8 cellular contexts compared by ENCODE assay signal in the genomic region with DNA sequence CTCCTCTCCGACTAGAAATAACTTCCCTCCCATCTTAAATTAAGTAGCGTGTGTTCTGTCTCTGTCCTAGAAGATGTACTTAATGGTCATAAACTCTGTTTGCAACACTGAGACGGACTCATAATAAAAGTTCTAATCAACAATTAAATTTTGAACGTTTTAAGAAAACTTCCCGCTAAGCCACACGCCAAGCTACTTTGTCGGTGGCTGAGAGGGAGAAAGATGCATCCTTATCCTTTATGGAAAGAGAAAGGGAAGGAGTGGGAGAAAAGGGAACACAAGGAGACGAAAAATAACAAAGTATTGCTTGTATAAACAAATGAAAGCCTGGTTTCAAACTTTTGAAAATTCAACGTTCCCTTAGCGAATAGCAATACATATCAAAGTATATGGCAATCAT. TPM values are rescaled to one million over a fixed set of nuclear protein-coding genes. Genes with fewer than 3 reads are reported as not detected.
A peak's percentile ranks its signal among the peaks of the same experiment; 100 is the strongest.
DNase-seq lines count a peak whose midpoint lies in the region; FAIRE-seq and TF ChIP-seq lines count a peak whose summit lies in the region.

No MANE protein-coding gene starts in this region.

- no peak overlapping the region for H2AFZ ChIP-seq in neural cell (ENCODE audit: low read depth, low read length)

- no peaks in the 10 kb centered on the region for H3K27me3 ChIP-seq in neural cell (ENCODE audit: insufficient read depth, low read depth, low read length)

- peaks cover 6% of the 10 kb centered on the region for H3F3A ChIP-seq in neural cell (ENCODE audit: insufficient read depth, low read length, poor library complexity, severe bottlenecking)

- no peak overlapping the region for H3K27ac ChIP-seq in neural cell (ENCODE audit: low read length)

- no peaks in the 10 kb centered on the region for H3K9me3 ChIP-seq in neural cell (ENCODE audit: low read length)

- no peaks in the 10 kb centered on the region for H3K36me3 ChIP-seq in neural cell (ENCODE audit: insufficient read depth, low read length)

- DNase-seq in DMS 273 (lab: John Stamatoyannopoulos, UW; ENCODE audit: unreplicated experiment) (peak; percentile 69), LNCaP clone FGC (ENCODE audit: low read depth) (no peak), choroid plexus epithelial cell (ENCODE audit: low read depth) (peak; percentile 39), frontal cortex (ENCODE audit: low spot score in 2 of 2) (no peak), COLO668 (lab: John Stamatoyannopoulos, UW; ENCODE audit: unreplicated experiment) (no peak), NCI-H510A treated with DMSO at 0.1 percent for 48 hours (lab: John Stamatoyannopoulos, UW) (no peak), epidermal melanocyte (ENCODE audit: insufficient read length, low spot score) (no peak)

- H4K20me1 ChIP-seq in neural cell (ENCODE audit: insufficient read depth), result no peaks in the 10 kb centered on the region

- no peaks in the 10 kb centered on the region for H3K9me2 ChIP-seq in neural cell (ENCODE audit: insufficient read depth, low read length)

- TF ChIP-seq CTCF in LNCaP clone FGC (IDR thresholded peaks at IDR 0.05; ENCODE audit: control insufficient read depth, extremely low read depth, insufficient read depth), result no peak
- no peak for TF ChIP-seq CTCF in choroid plexus epithelial cell (conservative IDR thresholded peaks at IDR 0.05; ENCODE audit: low read depth, low read length)
- TF ChIP-seq CTCF in neural cell (IDR thresholded peaks at IDR 0.05; ENCODE audit: poor library complexity, severe bottlenecking), result no peak

- FAIRE-seq in frontal cortex (lab: Jason Lieb, UNC), result no peak

- H3K4me3 ChIP-seq in LNCaP clone FGC (ENCODE audit: low read depth, low read length), result peak overlapping the region; percentile 58
- H3K4me3 ChIP-seq in choroid plexus epithelial cell (ENCODE audit: low read depth, low read length), result peak overlapping the region; percentile 80
- peak overlapping the region; percentile 80 for H3K4me3 ChIP-seq in neural cell (ENCODE audit: low read length)

- H3K4me2 ChIP-seq in neural cell (ENCODE audit: low read length), result peak overlapping the region; percentile 75

- TF ChIP-seq EP300 in neural cell (conservative IDR thresholded peaks at IDR 0.05; ENCODE audit: poor library complexity, severe bottlenecking), result no peak

- peak overlapping the region; percentile 90 for H3K9ac ChIP-seq in neural cell (ENCODE audit: low read length)

- peaks cover 4% of the 10 kb centered on the region for H3K79me2 ChIP-seq in neural cell (replicated peaks; ENCODE audit: insufficient read depth, low read length)

- TF ChIP-seq RAD21 in neural cell (conservative IDR thresholded peaks at IDR 0.05), result no peak

TF ChIP-seq in neural cell, 6 proteins besides CTCF, POLR2A, EP300 and RAD21:
- TF ChIP-seq, protein P1, sequence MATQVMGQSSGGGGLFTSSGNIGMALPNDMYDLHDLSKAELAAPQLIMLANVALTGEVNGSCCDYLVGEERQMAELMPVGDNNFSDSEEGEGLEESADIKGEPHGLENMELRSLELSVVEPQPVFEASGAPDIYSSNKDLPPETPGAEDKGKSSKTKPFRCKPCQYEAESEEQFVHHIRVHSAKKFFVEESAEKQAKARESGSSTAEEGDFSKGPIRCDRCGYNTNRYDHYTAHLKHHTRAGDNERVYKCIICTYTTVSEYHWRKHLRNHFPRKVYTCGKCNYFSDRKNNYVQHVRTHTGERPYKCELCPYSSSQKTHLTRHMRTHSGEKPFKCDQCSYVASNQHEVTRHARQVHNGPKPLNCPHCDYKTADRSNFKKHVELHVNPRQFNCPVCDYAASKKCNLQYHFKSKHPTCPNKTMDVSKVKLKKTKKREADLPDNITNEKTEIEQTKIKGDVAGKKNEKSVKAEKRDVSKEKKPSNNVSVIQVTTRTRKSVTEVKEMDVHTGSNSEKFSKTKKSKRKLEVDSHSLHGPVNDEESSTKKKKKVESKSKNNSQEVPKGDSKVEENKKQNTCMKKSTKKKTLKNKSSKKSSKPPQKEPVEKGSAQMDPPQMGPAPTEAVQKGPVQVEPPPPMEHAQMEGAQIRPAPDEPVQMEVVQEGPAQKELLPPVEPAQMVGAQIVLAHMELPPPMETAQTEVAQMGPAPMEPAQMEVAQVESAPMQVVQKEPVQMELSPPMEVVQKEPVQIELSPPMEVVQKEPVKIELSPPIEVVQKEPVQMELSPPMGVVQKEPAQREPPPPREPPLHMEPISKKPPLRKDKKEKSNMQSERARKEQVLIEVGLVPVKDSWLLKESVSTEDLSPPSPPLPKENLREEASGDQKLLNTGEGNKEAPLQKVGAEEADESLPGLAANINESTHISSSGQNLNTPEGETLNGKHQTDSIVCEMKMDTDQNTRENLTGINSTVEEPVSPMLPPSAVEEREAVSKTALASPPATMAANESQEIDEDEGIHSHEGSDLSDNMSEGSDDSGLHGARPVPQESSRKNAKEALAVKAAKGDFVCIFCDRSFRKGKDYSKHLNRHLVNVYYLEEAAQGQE (IDR thresholded peaks at IDR 0.05; ENCODE audit: borderline replicate concordance), result no peak
- TF ChIP-seq EZH2 (IDR thresholded peaks at IDR 0.05; ENCODE audit: borderline replicate concordance, insufficient read depth, low read length, poor library complexity, severe bottlenecking) (no peak), SMC3 (conservative IDR thresholded peaks at IDR 0.05; ENCODE audit: poor library complexity) (no peak), TAF1 (IDR thresholded peaks at IDR 0.05; ENCODE audit: low read depth) (no peak), MXI1 (conservative IDR thresholded peaks at IDR 0.05; ENCODE audit: poor library complexity, severe bottlenecking) (no peak), POLR2AphosphoS5 (IDR thresholded peaks at IDR 0.05) (no peak)

RNA-seq across cellular contexts. Expression of gene GNB4, which starts 0.9 kb away (rescaled TPM):
- 38.7 and 42.8 TPM in 2 replicates for polyA plus RNA-seq in neural cell
- polyA minus RNA-seq in neural cell, result 111 and 114 TPM in 2 replicates
- 163 TPM for total RNA-seq in frontal cortex

Comparison
In these comparisons a context has a peak if more than half of its experiments do, and no peak if none do; other contexts are left out.
1. DNase-seq: peak in DMS 273 (single experiment) and choroid plexus epithelial cell (single experiment); none in LNCaP clone FGC (single experiment), frontal cortex (0 of 2), COLO668 (single experiment), NCI-H510A treated with DMSO at 0.1 percent for 48 hours (single experiment) and epidermal melanocyte (single experiment).
2. Peak in every context shown above with its lines, with median percentiles within 50 percentile points of each other: H3K4me3 ChIP-seq.